13 cellular contexts compared by ENCODE assay signal in genomic region chr10:5547684-5547933, GRCh38. TPM values are rescaled to one million over a fixed set of nuclear protein-coding genes. Genes with fewer than 3 reads are reported as not detected.
DNase-seq lines count a peak whose midpoint lies in the region; ATAC-seq and TF ChIP-seq lines count a peak whose summit lies in the region.
"Had no signal": no experiment of that assay in that cellular context is flagged by ENCODE, and none has a peak within 500 bp of the region (broad histone marks: within the 10 kb centered on the region; RNA-seq: fewer than 3 reads in every experiment).

No MANE protein-coding gene starts in this region.

- TF ChIP-seq CTCF in left ventricle myocardium inferior (IDR thresholded peaks at IDR 0.05; ENCODE audit: borderline replicate concordance) (no peak), neutrophil (IDR thresholded peaks at IDR 0.05) (no peak)

- POLR2A ChIA-PET in activated CD4-positive, alpha-beta T cell treated with anti-CD3 and anti-CD28 coated beads, Interleukin-2, amount 10 ng/mL, durations not matched to agents 7 days and 5 days (lab: Charles Lee): no interaction called here

- H3K27ac Mint-ChIP-seq in activated CD4-positive, alpha-beta T cell treated with anti-CD3 and anti-CD28 coated beads, Interleukin-2, amount 10 ng/mL, durations not matched to agents 7 days and 5 days: no peak overlapping the region
- H3K27ac Mint-ChIP-seq: stimulated activated naive CD8-positive, alpha-beta T cell treated with anti-CD3 and anti-CD28 coated beads, Interleukin-15, Interleukin-2, amounts not matched to agents 100 ng/mL and 50 ng/mL, for 24 hours had no signal

- DNase-seq in left ventricle myocardium inferior (no peak), left ventricle myocardium superior (no peak), aorta (no peak), COR-L47 (lab: John Stamatoyannopoulos, UW) (no peak), SIG-M5 treated with dmso at 0.1 percent for 504 hours (lab: John Stamatoyannopoulos, UW; ENCODE audit: unreplicated experiment) (no peak)
- DNase-seq in activated CD4-positive, alpha-beta T cell treated with anti-CD3 and anti-CD28 coated beads, Interleukin-2, amount 10 ng/mL, durations not matched to agents 7 days and 5 days: no peak
- DNase-seq: activated CD8-positive, alpha-beta memory T cell treated with anti-CD3 and anti-CD28 coated beads for 24 hours; H7; midbrain; SW 1271 had no signal

- H3K9me3 ChIP-seq in left ventricle myocardium inferior (replicated peaks): peaks cover 17% of the 10 kb centered on the region
- H3K9me3 ChIP-seq in esophagus (ENCODE audit: control insufficient read depth in 2 of 2, insufficient read depth in 1 of 2, low read depth in 1 of 2, low read length in 1 of 2): no peaks in the 10 kb centered on the region
- H3K9me3 ChIP-seq in neutrophil: no peaks in the 10 kb centered on the region
- no peaks in the 10 kb centered on the region for H3K9me3 ChIP-seq in aorta (ENCODE audit: control insufficient read depth, low read length)

- WGBS in esophagus, 2 donors: 25 to 40% methylated on average over 4 of the region's 4 CpGs
- WGBS in aorta, 2 donors: 2 to 7% methylated on average over 4 of the region's 4 CpGs

- peaks cover 2% of the 10 kb centered on the region for H3K36me3 Mint-ChIP-seq in activated CD4-positive, alpha-beta T cell treated with anti-CD3 and anti-CD28 coated beads, Interleukin-2, amount 10 ng/mL, durations not matched to agents 7 days and 5 days (ENCODE audit: low read depth)

- CTCF ChIA-PET in activated CD4-positive, alpha-beta T cell treated with anti-CD3 and anti-CD28 coated beads, Interleukin-2, amount 10 ng/mL, durations not matched to agents 7 days and 5 days (lab: Charles Lee): interaction anchor here (1.5 to 1.7 kb wide), 2 partner anchors 8 to 12 kb away, joined by 5 to 6 read pairs; no protein-coding TSS in a partner anchor

- H3K36me3 ChIP-seq in left ventricle myocardium inferior: no peaks in the 10 kb centered on the region
- H3K36me3 ChIP-seq in esophagus (ENCODE audit: control insufficient read depth in 2 of 2, insufficient read depth in 2 of 2, low read length in 1 of 2): no peaks in the 10 kb centered on the region
- H3K36me3 ChIP-seq in neutrophil: no peaks in the 10 kb centered on the region
- H3K36me3 ChIP-seq in aorta (ENCODE audit: control insufficient read depth in 1 of 2, insufficient read depth in 2 of 2, low read length in 1 of 2): no peaks in the 10 kb centered on the region

- peaks cover 36% of the 10 kb centered on the region for H3K4me1 ChIP-seq in left ventricle myocardium inferior
- peaks cover 15 to 46% of the 10 kb centered on the region in 2 donors for H3K4me1 ChIP-seq in esophagus (ENCODE audit: control insufficient read depth in 2 of 2, insufficient read depth in 2 of 2, low read length in 1 of 2)
- H3K4me1 ChIP-seq in neutrophil (ENCODE audit: control insufficient read depth in 1 of 2, insufficient read depth in 1 of 2, low read depth in 1 of 2, low read length in 1 of 2): peaks cover 58 to 64% of the 10 kb centered on the region in 2 experiments
- peaks cover 3 to 4% of the 10 kb centered on the region in 2 donors for H3K4me1 ChIP-seq in aorta (ENCODE audit: control insufficient read depth in 1 of 2, insufficient read depth in 2 of 2, low read length in 2 of 2)

- H3K4me3 ChIP-seq in left ventricle myocardium inferior (peak overlapping the region; percentile 48), esophagus (ENCODE audit: low read depth in 1 of 2, low read length in 2 of 2) (no peak overlapping the region), neutrophil (ENCODE audit: low read depth in 1 of 2, low read length in 1 of 2) (peak overlapping the region; percentile 14 to 52), aorta (ENCODE audit: low read length in 2 of 2) (no peak overlapping the region)

- H3K4me1 Mint-ChIP-seq in activated CD4-positive, alpha-beta T cell treated with anti-CD3 and anti-CD28 coated beads, Interleukin-2, amount 10 ng/mL, durations not matched to agents 7 days and 5 days: peaks cover 27% of the 10 kb centered on the region

- intact Hi-C loops in left ventricle myocardium inferior (cut with micrococcal nuclease): no loop called here
- intact Hi-C loops in left ventricle myocardium superior (cut with micrococcal nuclease): no loop called here
- intact Hi-C loops in aorta (cut with DNase I): loop anchor here (5.0 kb wide), 3 partner anchors 65 to 100 kb away; no protein-coding TSS in a partner anchor

- no peak overlapping the region for H3K4me3 Mint-ChIP-seq in activated CD4-positive, alpha-beta T cell treated with anti-CD3 and anti-CD28 coated beads, Interleukin-2, amount 10 ng/mL, durations not matched to agents 7 days and 5 days
- H3K4me3 Mint-ChIP-seq: stimulated activated naive CD8-positive, alpha-beta T cell treated with anti-CD3 and anti-CD28 coated beads, Interleukin-15, Interleukin-2, amounts not matched to agents 100 ng/mL and 50 ng/mL, for 24 hours had no signal

- H3K9me3 Mint-ChIP-seq in activated CD4-positive, alpha-beta T cell treated with anti-CD3 and anti-CD28 coated beads, Interleukin-2, amount 10 ng/mL, durations not matched to agents 7 days and 5 days: peaks cover 7% of the 10 kb centered on the region
- H3K9me3 Mint-ChIP-seq: stimulated activated naive CD8-positive, alpha-beta T cell treated with anti-CD3 and anti-CD28 coated beads, Interleukin-15, Interleukin-2, amounts not matched to agents 100 ng/mL and 50 ng/mL, for 24 hours had no signal

- H3K27ac ChIP-seq in left ventricle myocardium inferior (replicated peaks) (peak overlapping the region; percentile 79), esophagus (ENCODE audit: low read depth in 2 of 2, low read length in 1 of 2) (peak overlapping the region; percentile 95 to 97), neutrophil (peak overlapping the region; percentile 72), aorta (ENCODE audit: low read depth in 1 of 2, low read length in 2 of 2) (peak overlapping the region; percentile 71 to 89)

- ATAC-seq in left ventricle myocardium superior: no peak
- ATAC-seq in aorta (ENCODE audit: low FRiP score): no peak

- H3K27me3 ChIP-seq in left ventricle myocardium inferior (ENCODE audit: low read depth) (no peaks in the 10 kb centered on the region), esophagus (ENCODE audit: control insufficient read depth in 1 of 2, insufficient read depth in 2 of 2, low read length in 2 of 2) (no peaks in the 10 kb centered on the region), neutrophil (no peaks in the 10 kb centered on the region), aorta (ENCODE audit: control insufficient read depth in 1 of 2, insufficient read depth in 2 of 2, low read length in 1 of 2) (no peaks in the 10 kb centered on the region)

- H3K27me3 Mint-ChIP-seq in activated CD4-positive, alpha-beta T cell treated with anti-CD3 and anti-CD28 coated beads, Interleukin-2, amount 10 ng/mL, durations not matched to agents 7 days and 5 days: peaks cover 9% of the 10 kb centered on the region
- H3K27me3 Mint-ChIP-seq: stimulated activated naive CD8-positive, alpha-beta T cell treated with anti-CD3 and anti-CD28 coated beads, Interleukin-15, Interleukin-2, amounts not matched to agents 100 ng/mL and 50 ng/mL, for 24 hours had no signal

RNA-seq across cellular contexts. Expression of gene CALML3, which starts 22.8 kb away (rescaled TPM):
- total RNA-seq in left ventricle myocardium inferior (not detected), left ventricle myocardium superior (not detected), aorta (not detected)
- polyA plus RNA-seq in esophagus (100 to 1,000 TPM; 224 to 330 TPM), aorta (under 1 TPM; 0.10 to 0.13 TPM)
- not detected for total RNA-seq in activated CD4-positive, alpha-beta T cell treated with anti-CD3 and anti-CD28 coated beads, Interleukin-2, amount 10 ng/mL, durations not matched to agents 7 days and 5 days
- total RNA-seq: H7 had no signal

RNA-seq across cellular contexts. Expression of gene CALML5, which starts 48.2 kb away (rescaled TPM):
- total RNA-seq in left ventricle myocardium inferior (not detected), left ventricle myocardium superior (not detected), aorta (not detected)
- polyA plus RNA-seq in esophagus (100 to 1,000 TPM in 1 of 2 donors, 10 to 100 TPM in 1; 75.9 to 185 TPM), aorta (not detected)
- not detected for total RNA-seq in activated CD4-positive, alpha-beta T cell treated with anti-CD3 and anti-CD28 coated beads, Interleukin-2, amount 10 ng/mL, durations not matched to agents 7 days and 5 days
- total RNA-seq: H7 had no signal

Comparison
In these comparisons a context has a peak if more than half of its experiments do, and no peak if none do; other contexts are left out.
1. H3K4me3 ChIP-seq: peak in left ventricle myocardium inferior (single experiment) and neutrophil (2 of 2); none in esophagus (0 of 2) and aorta (0 of 2).
2. intact Hi-C loops: an anchor here in aorta (5.0 kb wide); none called in left ventricle myocardium inferior and left ventricle myocardium superior.
3. Peak in every context shown above with its lines, with median percentiles within 50 percentile points of each other: H3K27ac ChIP-seq.